Comparison of ENCODE assay signal across 9 cellular contexts in genomic region chr15:63909819-63910437, GRCh38.
A peak's percentile ranks its signal among the peaks of the same experiment; 100 is the strongest.
DNase-seq lines count a peak whose midpoint lies in the region; ATAC-seq and TF ChIP-seq lines count a peak whose summit lies in the region.
"Had no signal": no experiment of that assay in that cellular context is flagged by ENCODE, and none has a peak within 500 bp of the region (broad histone marks: within the 10 kb centered on the region; RNA-seq: fewer than 3 reads in every experiment).

No MANE protein-coding gene starts in this region.

- no peak for TF ChIP-seq POLR2A in GM18505 (IDR thresholded peaks at IDR 0.05; ENCODE audit: borderline replicate concordance, extremely low read depth, insufficient read depth, insufficient read length)

- no peak overlapping the region for H3K4me3 ChIP-seq in osteoblast (ENCODE audit: insufficient read depth, low read length)

- H3K4me1 ChIP-seq in osteoblast (ENCODE audit: insufficient read depth, low read length), result peaks cover 20% of the 10 kb centered on the region

- no peaks in the 10 kb centered on the region for H3K9me3 ChIP-seq in osteoblast (ENCODE audit: low read depth, low read length)

- H3K27me3 ChIP-seq in osteoblast (ENCODE audit: insufficient read depth, low read length), result no peaks in the 10 kb centered on the region

- POLR2A ChIA-PET in RWPE1 (lab: Yijun Ruan, JAX; ENCODE audit: low non-redundant PET), result no interaction called here

- CTCF ChIA-PET in RWPE1 (lab: Yijun Ruan, JAX), result interaction anchor here (0.7 kb wide), 1 partner anchor 313 kb away, joined by 3 read pairs; no protein-coding TSS in a partner anchor

- H3K27ac ChIP-seq in RWPE1 (peak overlapping the region; percentile 67), osteoblast (ENCODE audit: low read depth, low read length) (peak overlapping the region; percentile 13)

- peak overlapping the region; percentile 25 for H2AFZ ChIP-seq in osteoblast (ENCODE audit: low read length)

- TF ChIP-seq CTCF in AG09319 (IDR thresholded peaks at IDR 0.05; ENCODE audit: low read depth, low read length), result no peak
- TF ChIP-seq CTCF in RWPE1 (conservative IDR thresholded peaks at IDR 0.05; ENCODE audit: low read depth), result no peak
- no peak for TF ChIP-seq CTCF in osteoblast (IDR thresholded peaks at IDR 0.05; ENCODE audit: extremely low read depth, low read depth, low read length)
- TF ChIP-seq CTCF in GM20000 (IDR thresholded peaks at IDR 0.05; ENCODE audit: extremely low read depth, missing control alignments), result no peak

- H3K4me2 ChIP-seq in osteoblast (ENCODE audit: insufficient read depth, low read length), result peak overlapping the region; percentile 32

- DNase-seq in AG09319 (ENCODE audit: extremely low read depth, low read depth) (peak; percentile 34), RWPE1 (ENCODE audit: low spot score) (no peak), fibroblast of peridontal ligament (ENCODE audit: extremely low read depth) (peak; percentile 83), osteoblast (ENCODE audit: insufficient read length, low spot score, missing footprints) (peak; percentile 95), GM20000 (ENCODE audit: low spot score) (no peak), NCI-H146 treated with DMSO at 0.1 percent for 48 hours (lab: John Stamatoyannopoulos, UW; ENCODE audit: unreplicated experiment) (no peak)
- no peak for DNase-seq in activated T-cell treated with anti-CD3 and anti-CD28 coated beads, Interleukin-2, amount 50 U/mL, for 1 hour
- DNase-seq: KG1 had no signal

- H4K20me1 ChIP-seq in osteoblast (ENCODE audit: insufficient read depth, low read length), result no peaks in the 10 kb centered on the region

- no peak for ATAC-seq in GM18505 (IDR thresholded peaks at IDR 0.05; ENCODE audit: unreplicated experiment)

- no peaks in the 10 kb centered on the region for H3K79me2 ChIP-seq in osteoblast (ENCODE audit: insufficient read depth, low read length)

- no peaks in the 10 kb centered on the region for H3K36me3 ChIP-seq in osteoblast (ENCODE audit: insufficient read depth, low read length)

Comparison
In these comparisons a context has a peak if more than half of its experiments do, and no peak if none do; other contexts are left out.
1. DNase-seq: peak in AG09319 (single experiment), fibroblast of peridontal ligament (single experiment) and osteoblast (single experiment); none in RWPE1 (single experiment), GM20000 (single experiment), activated T-cell treated with anti-CD3 and anti-CD28 coated beads, Interleukin-2, amount 50 U/mL, for 1 hour (single experiment) and NCI-H146 treated with DMSO at 0.1 percent for 48 hours (single experiment).